10 cellular contexts compared by ENCODE assay signal in the genomic region with DNA sequence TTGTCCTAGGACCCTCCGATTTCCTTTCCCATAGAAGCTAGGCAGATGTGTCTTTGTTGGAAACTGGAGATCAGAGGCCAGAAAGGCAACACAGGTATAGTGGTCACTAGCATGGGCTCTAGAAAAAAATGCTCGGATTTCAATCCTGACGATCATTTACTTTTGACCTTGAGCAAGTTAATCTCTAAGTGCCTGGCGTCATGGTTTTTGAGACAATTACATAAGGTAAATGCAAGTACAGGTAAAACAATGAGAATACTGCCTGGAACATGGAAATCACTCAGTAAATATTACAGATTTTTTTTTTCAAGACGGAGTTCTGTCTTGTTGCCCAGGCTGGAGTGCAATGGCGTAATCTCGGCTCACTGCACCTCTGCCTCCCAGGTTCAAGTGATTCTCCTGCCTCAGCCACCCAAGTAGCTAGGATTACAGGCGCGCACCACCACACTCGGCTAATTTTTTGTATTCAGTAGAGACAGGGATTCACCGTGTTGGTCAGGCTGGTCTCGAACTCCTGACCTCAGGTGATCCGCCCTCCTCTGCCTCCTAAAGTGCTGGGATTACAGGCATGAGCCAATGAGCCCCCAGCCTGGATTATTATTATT. TPM values are rescaled to one million over a fixed set of nuclear protein-coding genes. Genes with fewer than 3 reads are reported as not detected.
DNase-seq lines count a peak whose midpoint lies in the region; TF ChIP-seq lines count a peak whose summit lies in the region.
"Had no signal": no experiment of that assay in that cellular context is flagged by ENCODE, and none has a peak within 500 bp of the region (broad histone marks: within the 10 kb centered on the region; RNA-seq: fewer than 3 reads in every experiment).

No MANE protein-coding gene starts in this region.

- peak overlapping the region; percentile 100 for H3K4me2 ChIP-seq in skeletal muscle satellite cell (ENCODE audit: low read length)

- H3K9ac ChIP-seq in iPS-20b (ENCODE audit: low read depth, low read length), result peak overlapping the region; percentile 80; the same call in 1 of the 2 replicates
- H3K9ac ChIP-seq in skeletal muscle satellite cell (ENCODE audit: low read depth, low read length), result no peak overlapping the region

- peak overlapping the region; percentile 69; the same call in 1 of the 2 replicates for H3K27ac ChIP-seq in WERI-Rb-1
- H3K27ac ChIP-seq in iPS-20b (ENCODE audit: low read length), result no peak overlapping the region

- H3K27me3 ChIP-seq in WERI-Rb-1 (ENCODE audit: insufficient read depth, low read depth, severe bottlenecking) (no peaks in the 10 kb centered on the region), iPS-20b (ENCODE audit: insufficient read depth, low read length) (no peaks in the 10 kb centered on the region; the same call in 1 of the 2 replicates), skeletal muscle satellite cell (ENCODE audit: control insufficient read depth, insufficient read depth, low read length) (no peaks in the 10 kb centered on the region)
- H3K27me3 ChIP-seq: MG63 had no signal

- H3K4me1 ChIP-seq in iPS-20b (ENCODE audit: insufficient read depth, low read length), result peaks cover 14% of the 10 kb centered on the region
- H3K4me1 ChIP-seq in skeletal muscle satellite cell (ENCODE audit: control insufficient read depth, insufficient read depth, low read length), result peaks cover 11% of the 10 kb centered on the region

- H3K9me3 ChIP-seq in WERI-Rb-1 (ENCODE audit: severe bottlenecking) (no peaks in the 10 kb centered on the region), iPS-20b (ENCODE audit: insufficient read depth, low read depth, low read length) (no peaks in the 10 kb centered on the region), skeletal muscle satellite cell (replicated peaks; ENCODE audit: low read length) (no peaks in the 10 kb centered on the region)
- H3K9me3 ChIP-seq: MG63 had no signal

- H3K4me3 ChIP-seq in WERI-Rb-1 (ENCODE audit: low read depth, low read length), result no peak overlapping the region
- H3K4me3 ChIP-seq in iPS-20b (ENCODE audit: low read length), result peak overlapping the region; percentile 70; the same call in 1 of the 2 replicates
- H3K4me3 ChIP-seq in skeletal muscle satellite cell (ENCODE audit: low read length), result peak overlapping the region; percentile 98

- H3K36me3 ChIP-seq in WERI-Rb-1, result no peaks in the 10 kb centered on the region
- no peaks in the 10 kb centered on the region for H3K36me3 ChIP-seq in iPS-20b (ENCODE audit: insufficient read depth, low read depth, low read length)
- no peaks in the 10 kb centered on the region for H3K36me3 ChIP-seq in skeletal muscle satellite cell (ENCODE audit: insufficient read depth, low read length)

- DNase-seq in DMS53 (lab: John Stamatoyannopoulos, UW), result peak; percentile 65
- no peak for DNase-seq in DMS53 treated with DMSO at 0.1 percent for 48 hours (lab: John Stamatoyannopoulos, UW; ENCODE audit: unreplicated experiment)
- no peak for DNase-seq in WERI-Rb-1
- no peak for DNase-seq in NCI-H345 (lab: John Stamatoyannopoulos, UW)
- DNase-seq in stimulated activated CD4-positive, alpha-beta T cell treated with anti-CD3 and anti-CD28 coated beads, Interleukin-2, amount 100 ng/mL, for 48 hours, result no peak
- DNase-seq in erythroblast (lab: John Stamatoyannopoulos, UW), result no peak
- DNase-seq: dermis blood vessel endothelial cell, MG63 had no signal

- no peak for TF ChIP-seq CTCF in WERI-Rb-1 (IDR thresholded peaks at IDR 0.05; ENCODE audit: low read depth, low read length)

- TF ChIP-seq POLR2A in erythroblast (IDR thresholded peaks at IDR 0.05; ENCODE audit: low read length), result no peak

RNA-seq across cellular contexts. Expression of a gene that starts 1.1 kb away (rescaled TPM):
- total RNA-seq in skeletal muscle satellite cell (2012; rRNA removed), result 109 and 137 TPM in 2 replicates

RNA-seq across cellular contexts. Expression of a gene that starts 48.2 kb away (rescaled TPM):
- total RNA-seq in skeletal muscle satellite cell (2012; rRNA removed), result 24.2 and 40.6 TPM in 2 replicates
